In genomic region chr14:24138396-24139271, GRCh38 we compare ENCODE assay signal across 1 cellular context.
TF ChIP-seq lines count a peak whose summit lies in the region.

No MANE protein-coding gene starts in this region.

TF ChIP-seq in SK-N-SH, 30 proteins besides CTCF, POLR2A, EP300 and RAD21:
- TF ChIP-seq FOSL2 (IDR thresholded peaks at IDR 0.05; ENCODE audit: borderline replicate concordance, low read depth) (no peak), TCF12 (IDR thresholded peaks at IDR 0.05) (no peak), MXI1 (IDR thresholded peaks at IDR 0.05; ENCODE audit: low read depth, low read length) (no peak), TAF1 (IDR thresholded peaks at IDR 0.05; ENCODE audit: borderline replicate concordance, low read depth, low read length) (no peak), USF1 (IDR thresholded peaks at IDR 0.05; ENCODE audit: borderline replicate concordance, low read depth) (no peak), SIN3A (IDR thresholded peaks at IDR 0.05; ENCODE audit: borderline replicate concordance, low read depth, low read length) (no peak), MAX (IDR thresholded peaks at IDR 0.05; ENCODE audit: low read depth) (no peak), CHD2 (IDR thresholded peaks at IDR 0.05; ENCODE audit: low read length, partially characterized antibody) (no peak), SMC3 (IDR thresholded peaks at IDR 0.05; ENCODE audit: low read depth, low read length) (no peak)
- TF ChIP-seq, protein P1, sequence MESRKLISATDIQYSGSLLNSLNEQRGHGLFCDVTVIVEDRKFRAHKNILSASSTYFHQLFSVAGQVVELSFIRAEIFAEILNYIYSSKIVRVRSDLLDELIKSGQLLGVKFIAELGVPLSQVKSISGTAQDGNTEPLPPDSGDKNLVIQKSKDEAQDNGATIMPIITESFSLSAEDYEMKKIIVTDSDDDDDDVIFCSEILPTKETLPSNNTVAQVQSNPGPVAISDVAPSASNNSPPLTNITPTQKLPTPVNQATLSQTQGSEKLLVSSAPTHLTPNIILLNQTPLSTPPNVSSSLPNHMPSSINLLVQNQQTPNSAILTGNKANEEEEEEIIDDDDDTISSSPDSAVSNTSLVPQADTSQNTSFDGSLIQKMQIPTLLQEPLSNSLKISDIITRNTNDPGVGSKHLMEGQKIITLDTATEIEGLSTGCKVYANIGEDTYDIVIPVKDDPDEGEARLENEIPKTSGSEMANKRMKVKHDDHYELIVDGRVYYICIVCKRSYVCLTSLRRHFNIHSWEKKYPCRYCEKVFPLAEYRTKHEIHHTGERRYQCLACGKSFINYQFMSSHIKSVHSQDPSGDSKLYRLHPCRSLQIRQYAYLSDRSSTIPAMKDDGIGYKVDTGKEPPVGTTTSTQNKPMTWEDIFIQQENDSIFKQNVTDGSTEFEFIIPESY (IDR thresholded peaks at IDR 0.05; ENCODE audit: borderline replicate concordance, low read depth) = no peak
- TF ChIP-seq, protein P2, sequence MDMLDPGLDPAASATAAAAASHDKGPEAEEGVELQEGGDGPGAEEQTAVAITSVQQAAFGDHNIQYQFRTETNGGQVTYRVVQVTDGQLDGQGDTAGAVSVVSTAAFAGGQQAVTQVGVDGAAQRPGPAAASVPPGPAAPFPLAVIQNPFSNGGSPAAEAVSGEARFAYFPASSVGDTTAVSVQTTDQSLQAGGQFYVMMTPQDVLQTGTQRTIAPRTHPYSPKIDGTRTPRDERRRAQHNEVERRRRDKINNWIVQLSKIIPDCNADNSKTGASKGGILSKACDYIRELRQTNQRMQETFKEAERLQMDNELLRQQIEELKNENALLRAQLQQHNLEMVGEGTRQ (IDR thresholded peaks at IDR 0.05; ENCODE audit: borderline replicate concordance, low read depth, low read length) = no peak
TF ChIP-seq in SK-N-SH: peak in this region for 0.
